In genomic region chr17:57486978-57487377, GRCh38 we compare ENCODE assay signal across 12 cellular contexts.
DNase-seq lines count a peak whose midpoint lies in the region; ATAC-seq and TF ChIP-seq lines count a peak whose summit lies in the region.
"Had no signal": no experiment of that assay in that cellular context is flagged by ENCODE, and none has a peak within 500 bp of the region (broad histone marks: within the 10 kb centered on the region; RNA-seq: fewer than 3 reads in every experiment).

No MANE protein-coding gene starts in this region.

- H4K20me1 ChIP-seq in IMR-90 (ENCODE audit: insufficient read depth, low read length) = no peaks in the 10 kb centered on the region; the same call in 1 of the 2 replicates

- H2BK120ac ChIP-seq in IMR-90 (ENCODE audit: low read depth, low read length) = no peak overlapping the region

- H2BK20ac ChIP-seq in IMR-90 (ENCODE audit: low read depth, low read length) = no peak overlapping the region

- no peaks in the 10 kb centered on the region for H3K36me3 Mint-ChIP-seq in T-helper 17 cell (ENCODE audit: low read depth)

- H3K4me1 ChIP-seq in IMR-90 (ENCODE audit: control insufficient read depth, insufficient read depth, low read length) (peaks cover 33% of the 10 kb centered on the region), psoas muscle (peaks cover 69% of the 10 kb centered on the region)

- H3K27ac Mint-ChIP-seq in T-helper 17 cell = peak overlapping the region; percentile 57

- no peak overlapping the region for H2AK5ac ChIP-seq in IMR-90 (ENCODE audit: low read depth, low read length)

- H2AFZ ChIP-seq in IMR-90 (replicated peaks; ENCODE audit: low read length, poor library complexity) = no peak overlapping the region

- H3K36me3 ChIP-seq in IMR-90 (ENCODE audit: control insufficient read depth, insufficient read depth, low read length) = no peaks in the 10 kb centered on the region
- no peaks in the 10 kb centered on the region for H3K36me3 ChIP-seq in psoas muscle (ENCODE audit: insufficient read depth in 1 of 2, low read depth in 1 of 2)
- H3K36me3 ChIP-seq: spleen had no signal

- CTCF ChIA-PET in IMR-90 (lab: Yijun Ruan, JAX) = interaction anchor here (1.0 to 1.3 kb wide), 2 partner anchors 114 to 244 kb away, joined by 3 to 10 read pairs; no protein-coding TSS in a partner anchor

- no peak overlapping the region for H3K56ac ChIP-seq in IMR-90 (ENCODE audit: extremely low read depth, insufficient read depth, low read length)

- no peak for TF ChIP-seq RAD21 in IMR-90 (IDR thresholded peaks at IDR 0.05; ENCODE audit: low read length)

- no peak overlapping the region for H3K9ac ChIP-seq in IMR-90 (ENCODE audit: low read depth, low read length)

- dilution Hi-C loops in IMR-90 (cut with HindIII; ENCODE audit: low sequenced_read_pairs, unreplicated experiment) = no loop called here

- peak overlapping the region; percentile 72 for H3K4me2 ChIP-seq in IMR-90 (ENCODE audit: low read depth, low read length)

- peaks cover 4 to 28% of the 10 kb centered on the region in 2 experiments; a peak in 3 of 4 replicates for H3K79me1 ChIP-seq in IMR-90 (ENCODE audit: low read depth in 1 of 2, low read length in 2 of 2)

- TF ChIP-seq CTCF in IMR-90 (conservative IDR thresholded peaks at IDR 0.05; ENCODE audit: low read depth, low read length) = no peak
- no peak for TF ChIP-seq CTCF in psoas muscle (IDR thresholded peaks at IDR 0.05)

- H3K4me3 ChIP-seq in IMR-90 (ENCODE audit: insufficient read depth, low read depth, low read length) (no peak overlapping the region), psoas muscle (no peak overlapping the region)
- H3K4me3 ChIP-seq: spleen had no signal

- ATAC-seq in IMR-90 (ENCODE audit: low read depth) (no peak), T-helper 17 cell (no peak), left cardiac atrium (peak; percentile 6 to 16), psoas muscle (no peak)
- ATAC-seq: activated T-cell treated with anti-CD3 and anti-CD28 coated beads, Interleukin-2, amount 50 U/mL, for 4 hours had no signal

- no peak overlapping the region for H3K14ac ChIP-seq in IMR-90 (replicated peaks; ENCODE audit: low read depth, low read length)

- H2AK9ac ChIP-seq in IMR-90 (replicated peaks; ENCODE audit: low read depth, low read length, poor library complexity) = no peak overlapping the region

- H2BK5ac ChIP-seq in IMR-90 (ENCODE audit: low read depth, low read length, poor library complexity, severe bottlenecking) = no peak overlapping the region

- POLR2A ChIA-PET in IMR-90 (lab: Charles Lee; ENCODE audit: unreplicated experiment) = no interaction called here

- no peak for TF ChIP-seq POLR2A in IMR-90 (IDR thresholded peaks at IDR 0.05; ENCODE audit: low read depth, low read length)

- no peaks in the 10 kb centered on the region for H3K27me3 Mint-ChIP-seq in T-helper 17 cell
- H3K27me3 Mint-ChIP-seq: central memory CD8-positive, alpha-beta T cell had no signal

- no peak overlapping the region for H4K5ac ChIP-seq in IMR-90 (ENCODE audit: low read depth, low read length)

- WGBS in IMR-90 (ENCODE audit: extremely low coverage in 2 of 2, insufficient read length in 1 of 2), 2 experiments = 92% methylated on average over 4 of the region's 5 CpGs; no CpG with 5 or more reads in 1 of the 2 experiments
- 42 to 68% (median 46%) methylated on average over 5 of the region's 5 CpGs for WGBS in psoas muscle, 3 donors

- no peak overlapping the region for H2BK15ac ChIP-seq in IMR-90 (ENCODE audit: low read depth, low read length)

- no peaks in the 10 kb centered on the region; the same call in 1 of the 2 replicates for H3K27me3 ChIP-seq in IMR-90 (ENCODE audit: control insufficient read depth, insufficient read depth, low read length)
- no peaks in the 10 kb centered on the region for H3K27me3 ChIP-seq in psoas muscle (ENCODE audit: insufficient read depth in 3 of 3, low read length in 2 of 3)
- H3K27me3 ChIP-seq: spleen had no signal

- no peak overlapping the region; a peak in 1 of 4 replicates for H4K8ac ChIP-seq in IMR-90 (ENCODE audit: low read depth in 2 of 2, low read length in 2 of 2)

- no peak overlapping the region for H3K23ac ChIP-seq in IMR-90 (ENCODE audit: low read depth, low read length)

- DNase-seq in IMR-90 = no peak
- DNase-seq in T-helper 17 cell = no peak
- no peak for DNase-seq in left cardiac atrium
- DNase-seq in psoas muscle = no peak
- no peak for DNase-seq in SHP77 treated with DMSO at 0.1 percent for 48 hours (lab: John Stamatoyannopoulos, UW)
- DNase-seq in occipital lobe (lab: John Stamatoyannopoulos, UW) = no peak
- no peak for DNase-seq in NCI-H510A (lab: John Stamatoyannopoulos, UW)
- DNase-seq: activated T-cell treated with anti-CD3 and anti-CD28 coated beads, Interleukin-2, amount 50 U/mL, for 4 hours; NCI-H526 treated with DMSO at 0.1 percent for 48 hours; spleen; stimulated activated CD8-positive, alpha-beta memory T cell treated with anti-CD3 and anti-CD28 coated beads, Interleukin-4, amount 100 ng/mL, for 48 hours had no signal

- no peak overlapping the region for H3K4ac ChIP-seq in IMR-90 (ENCODE audit: low read depth, low read length)

- H3K4me3 Mint-ChIP-seq in T-helper 17 cell = no peak overlapping the region
- H3K4me3 Mint-ChIP-seq: activated T-cell treated with anti-CD3 and anti-CD28 coated beads, Interleukin-2, amount 50 U/mL, for 4 hours; central memory CD8-positive, alpha-beta T cell had no signal

- H4K91ac ChIP-seq in IMR-90 (ENCODE audit: insufficient read depth, low read depth, low read length) = 0 out of 2 replicates have a peak overlapping the region, but pooled peaks have one; percentile 43

- H3K9me1 ChIP-seq in IMR-90 (ENCODE audit: insufficient read depth, low read length) = peaks cover 19% of the 10 kb centered on the region

- in situ Hi-C loops in IMR-90 (cut with MboI; ENCODE audit: low sequenced_read_pairs) = no loop called here

- intact Hi-C loops in IMR-90 (cut with micrococcal nuclease) = no loop called here
- intact Hi-C loops in left cardiac atrium (cut with DNase I) = no loop called here
- intact Hi-C loops in psoas muscle (cut with DNase I) = loop anchor here in 1 of 2 donors (5.0 kb wide), 1 partner anchor 245 kb away; no protein-coding TSS in a partner anchor

- no peak overlapping the region for H3K18ac ChIP-seq in IMR-90 (ENCODE audit: low read depth, low read length)

- no peaks in the 10 kb centered on the region for H3K9me3 ChIP-seq in IMR-90 (ENCODE audit: control insufficient read depth, insufficient read depth, low read length)
- no peaks in the 10 kb centered on the region for H3K9me3 ChIP-seq in T-helper 17 cell (ENCODE audit: control insufficient read depth, low read length, poor library complexity, severe bottlenecking)
- H3K9me3 ChIP-seq in psoas muscle = no peaks in the 10 kb centered on the region
- H3K9me3 ChIP-seq: spleen had no signal

- H3K27ac ChIP-seq in IMR-90 (ENCODE audit: insufficient read depth, low read length) (no peak overlapping the region), psoas muscle (peak overlapping the region; percentile 14)

- no TSS peak for BruUV-seq in IMR-90 (replicated peaks; lab: Mats Ljungman, UMichigan)

- peaks cover 47% of the 10 kb centered on the region for H3K4me1 Mint-ChIP-seq in T-helper 17 cell

TF ChIP-seq in IMR-90, 13 proteins besides CTCF, POLR2A, EP300 and RAD21:
- no peak for TF ChIP-seq FOS (IDR thresholded peaks at IDR 0.05; ENCODE audit: low read depth, low read length)
- no peak for TF ChIP-seq USF2 (IDR thresholded peaks at IDR 0.05; ENCODE audit: low read depth, low read length)
- no peak for TF ChIP-seq SMC3 (IDR thresholded peaks at IDR 0.05; ENCODE audit: low read depth, low read length)
- no peak for TF ChIP-seq RCOR1 (IDR thresholded peaks at IDR 0.05; ENCODE audit: insufficient replicate concordance, low read length)
- TF ChIP-seq CHD1 (IDR thresholded peaks at IDR 0.05; ENCODE audit: low read depth, low read length) = no peak
- TF ChIP-seq ELK1 (IDR thresholded peaks at IDR 0.05; ENCODE audit: borderline replicate concordance, low read depth, low read length) = no peak
- TF ChIP-seq CEBPB (IDR thresholded peaks at IDR 0.05; ENCODE audit: low read depth, low read length) = no peak
- TF ChIP-seq MXI1 (IDR thresholded peaks at IDR 0.05; ENCODE audit: borderline replicate concordance, low read depth, low read length) = no peak
- TF ChIP-seq BHLHE40 (IDR thresholded peaks at IDR 0.05; ENCODE audit: low read depth, low read length) = no peak
- TF ChIP-seq NFE2L2 (IDR thresholded peaks at IDR 0.05; ENCODE audit: low read depth, low read length) = no peak
- no peak for TF ChIP-seq MAFK (IDR thresholded peaks at IDR 0.05; ENCODE audit: low read depth, low read length)
- TF ChIP-seq RFX5 (IDR thresholded peaks at IDR 0.05; ENCODE audit: low read depth, low read length) = no peak
- no peak for TF ChIP-seq MAZ (IDR thresholded peaks at IDR 0.05; ENCODE audit: borderline replicate concordance, low read depth, low read length)

Comparison
In these comparisons a context has a peak if more than half of its experiments do, and no peak if none do; other contexts are left out.
1. ATAC-seq: peak in left cardiac atrium (2 of 2); none in IMR-90 (single experiment), T-helper 17 cell (single experiment) and psoas muscle (0 of 4).